ENCODE assay signal across 19 cellular contexts in the genomic region with DNA sequence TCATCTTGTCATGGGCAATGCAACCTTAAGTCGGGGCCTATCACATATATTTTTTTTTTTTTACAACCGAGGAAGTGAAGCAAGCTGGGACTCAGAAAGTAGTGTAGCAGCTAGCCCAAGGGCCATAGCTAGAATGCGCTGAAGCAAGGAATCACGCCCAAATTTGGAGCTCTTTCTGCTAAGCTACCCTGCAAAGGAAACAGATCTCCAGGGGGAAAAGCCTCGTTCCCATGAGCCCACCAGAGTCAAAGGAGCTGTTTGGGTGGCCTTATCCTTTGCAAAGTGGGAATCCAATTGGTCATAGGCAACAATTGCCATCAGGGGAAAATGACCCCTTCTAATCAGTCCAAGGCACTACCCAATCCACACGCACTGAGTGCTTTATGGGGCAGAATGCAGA.
A peak's percentile ranks its signal among the peaks of the same experiment; 100 is the strongest.
DNase-seq lines count a peak whose midpoint lies in the region; ATAC-seq, FAIRE-seq and TF ChIP-seq lines count a peak whose summit lies in the region.
"Had no signal": no experiment of that assay in that cellular context is flagged by ENCODE, and none has a peak within 500 bp of the region (broad histone marks: within the 10 kb centered on the region; RNA-seq: fewer than 3 reads in every experiment).

No MANE protein-coding gene starts in this region.

- H4K20me1 ChIP-seq in BLaER1 (peaks cover 12% of the 10 kb centered on the region; the same call in 1 of the 2 replicates), H1 (replicated peaks in 1 of 2; ENCODE audit: control insufficient read depth in 1 of 2, insufficient read depth in 2 of 2, low read length in 2 of 2) (no peaks in the 10 kb centered on the region)
- H4K20me1 ChIP-seq: BLaER1 treated with 17β-estradiol and CSF1 and Interleukin-3, amounts not matched to agents 10 nM and 100 nM had no signal

- H3K14ac ChIP-seq in H1 (ENCODE audit: insufficient read length), result no peak overlapping the region

- H3K27ac ChIP-seq in BLaER1, result 0 out of 2 replicates have a peak overlapping the region, but pooled peaks have one; percentile 35
- peak overlapping the region; percentile 49 for H3K27ac ChIP-seq in SK-N-MC
- H3K27ac ChIP-seq in H1 (ENCODE audit: low read depth, low read length), result no peak overlapping the region
- H3K27ac ChIP-seq: BLaER1 treated with 17β-estradiol and CSF1 and Interleukin-3, amounts not matched to agents 10 nM and 100 nM; GM23248 had no signal

- no peak for TF ChIP-seq POLR2A in H1 (IDR thresholded peaks at IDR 0.05; ENCODE audit: control extremely low read depth in 1 of 2, low read depth in 2 of 2, low read length in 2 of 2)

- no peaks in the 10 kb centered on the region for H3K27me3 ChIP-seq in BLaER1
- H3K27me3 ChIP-seq in H1 (replicated peaks in 1 of 4; ENCODE audit: control insufficient read depth in 3 of 4, extremely low read depth in 1 of 4, insufficient read depth in 3 of 4, low read length in 3 of 4), result no peaks in the 10 kb centered on the region
- H3K27me3 ChIP-seq: BLaER1 treated with 17β-estradiol and CSF1 and Interleukin-3, amounts not matched to agents 10 nM and 100 nM had no signal

- no peak overlapping the region for H4K91ac ChIP-seq in H1 (replicated peaks; ENCODE audit: insufficient read length, low read length)

- H4K5ac ChIP-seq in H1 (ENCODE audit: insufficient read length, low read depth, low read length), result no peak overlapping the region

- CTCF ChIA-PET in H1 (lab: Charles Lee; ENCODE audit: partially characterized antibody), result interaction anchor here (0.7 to 1.0 kb wide), 3 partner anchors 46 to 533 kb away, joined by 3 read pairs; no protein-coding TSS in a partner anchor

- peak overlapping the region; percentile 33 for H3K4me2 ChIP-seq in BLaER1
- no peak overlapping the region for H3K4me2 ChIP-seq in H1 (ENCODE audit: insufficient read depth in 1 of 2, low read depth in 2 of 2, low read length in 2 of 2)

- no peak for ATAC-seq in HG03571 (IDR thresholded peaks at IDR 0.05; ENCODE audit: unreplicated experiment)
- ATAC-seq: CD8-positive, alpha-beta T cell had no signal

- TF ChIP-seq RAD21 in H1 (IDR thresholded peaks at IDR 0.05 in 1 of 2, conservative IDR thresholded peaks at IDR 0.05 in 1 of 2; ENCODE audit: low read depth in 2 of 2, low read length in 2 of 2), result no peak

- no peak for TF ChIP-seq EP300 in H1 (IDR thresholded peaks at IDR 0.05; ENCODE audit: borderline replicate concordance in 1 of 2, low read depth in 2 of 2, low read length in 2 of 2)

- no peak overlapping the region for H2BK20ac ChIP-seq in H1 (ENCODE audit: low read length)

- peaks cover 89% of the 10 kb centered on the region for H3K4me1 ChIP-seq in BLaER1
- no peaks in the 10 kb centered on the region; a peak in 1 of 7 replicates for H3K4me1 ChIP-seq in H1 (replicated peaks in 1 of 4; ENCODE audit: control insufficient read depth in 3 of 4, insufficient read depth in 4 of 4, low read length in 3 of 4)

- no peak overlapping the region for H3K56ac ChIP-seq in H1 (replicated peaks; ENCODE audit: insufficient read length, low read depth, low read length)

- H2BK12ac ChIP-seq in H1 (ENCODE audit: low read depth, low read length), result no peak overlapping the region

- H2BK5ac ChIP-seq in H1 (ENCODE audit: low read depth, low read length), result no peak overlapping the region

- H2BK15ac ChIP-seq in H1 (ENCODE audit: low read length), result no peak overlapping the region

- POLR2A ChIA-PET in H1 (lab: Charles Lee; ENCODE audit: partially characterized antibody), result no interaction called here

- WGBS in H1 (ENCODE audit: extremely low coverage in 1 of 2, insufficient coverage in 1 of 2, insufficient read length in 1 of 2, insufficient replicate concordance in 2 of 2, low coverage in 1 of 2, low lambda C conversion rate in 2 of 2, missing lambda C conversion rate in 1 of 2), 2 experiments, result 88% methylated on average over 6 of the region's 6 CpGs; no CpG with 5 or more reads in 1 of the 2 experiments

- H3K18ac ChIP-seq in H1 (ENCODE audit: extremely low read depth, low read length), result no peak overlapping the region

- no peak overlapping the region for H2AK5ac ChIP-seq in H1 (ENCODE audit: low read depth, low read length)

- in situ Hi-C loops in GM13977 (cut with MboI; ENCODE audit: low pct_unique_long_range_greater_than_20kb, low sequenced_read_pairs, unreplicated experiment), result no loop called here

- H3K36me3 ChIP-seq in BLaER1 (peaks cover 100% of the 10 kb centered on the region), SK-N-MC (ENCODE audit: insufficient read depth, low read length) (peaks cover 30% of the 10 kb centered on the region; the same call in 1 of the 2 replicates), H1 (ENCODE audit: control insufficient read depth in 2 of 4, insufficient read depth in 4 of 4, low read length in 3 of 4) (no peaks in the 10 kb centered on the region)

- TF ChIP-seq CTCF in H1 (IDR thresholded peaks at IDR 0.05; ENCODE audit: control extremely low read depth in 1 of 3, insufficient read depth in 1 of 3, low read depth in 1 of 3, low read length in 3 of 3) (no peak), GM13977 (IDR thresholded peaks at IDR 0.05; ENCODE audit: extremely low read depth, insufficient read depth, missing control alignments) (no peak)

- no peaks in the 10 kb centered on the region for H3K79me2 ChIP-seq in H1 (ENCODE audit: control insufficient read depth in 1 of 2, insufficient read depth in 2 of 2, low read length in 2 of 2)

- no peak overlapping the region for H4K8ac ChIP-seq in H1 (ENCODE audit: extremely low read depth, insufficient read depth, low read length)

- no peak overlapping the region; the same call in 1 of the 2 replicates for H3K4me3 ChIP-seq in BLaER1
- H3K4me3 ChIP-seq in SK-N-MC, result no peak overlapping the region
- no peak overlapping the region for H3K4me3 ChIP-seq in H1 (ENCODE audit: extremely low read depth in 1 of 4, insufficient read depth in 2 of 4, low read depth in 3 of 4, low read length in 4 of 4)
- H3K4me3 ChIP-seq: GM23248 had no signal

- no peak for FAIRE-seq in H1 (lab: Jason Lieb, UNC)
- FAIRE-seq: G401.6, GM12891, GM18507 had no signal

- no peaks in the 10 kb centered on the region for H3K79me1 ChIP-seq in H1 (ENCODE audit: low read depth, low read length)

- H3K23me2 ChIP-seq in H1 (ENCODE audit: low read depth, low read length), result no peaks in the 10 kb centered on the region

- peaks cover 58% of the 10 kb centered on the region for H3K9me3 ChIP-seq in BLaER1
- peaks cover 4% of the 10 kb centered on the region; the same call in 1 of the 2 replicates for H3K9me3 ChIP-seq in SK-N-MC (ENCODE audit: low read depth, low read length)
- peaks cover 0 to 8% of the 10 kb centered on the region in 2 experiments; a peak in 2 of 4 replicates for H3K9me3 ChIP-seq in H1 (ENCODE audit: insufficient read depth in 2 of 2, low read depth in 1 of 2, low read length in 1 of 2)

- H2BK120ac ChIP-seq in H1 (replicated peaks; ENCODE audit: low read depth, low read length), result no peak overlapping the region

- H3K23ac ChIP-seq in H1 (ENCODE audit: insufficient read length), result no peak overlapping the region

- no peak overlapping the region for H3K4ac ChIP-seq in H1 (replicated peaks; ENCODE audit: insufficient read length, low read depth, low read length)

- no peak for DNase-seq in SK-N-MC (ENCODE audit: low read depth, low spot score)
- no peak for DNase-seq in H1 (ENCODE audit: low read depth in 1 of 2, low spot score in 2 of 2)
- peak; percentile 49 for DNase-seq in left kidney (ENCODE audit: low read depth, low spot score)
- no peak for DNase-seq in iPS-NIHi7 (ENCODE audit: extremely low spot score)
- DNase-seq in GM13977 (ENCODE audit: low spot score), result no peak
- no peak for DNase-seq in HUDEP-2 (lab: John Stamatoyannopoulos, UW; ENCODE audit: unreplicated experiment in 76 of 76)
- DNase-seq: 8988T; Calu3; CD8-positive, alpha-beta T cell; DMS53; DND-41; GM23248; H9 had no signal

- H3K9ac ChIP-seq in BLaER1 (no peak overlapping the region), SK-N-MC (ENCODE audit: insufficient read length) (no peak overlapping the region), H1 (replicated peaks in 1 of 4; ENCODE audit: extremely low read depth in 1 of 4, low read depth in 3 of 4, low read length in 3 of 4) (no peak overlapping the region)
- H3K9ac ChIP-seq: BLaER1 treated with 17β-estradiol and CSF1 and Interleukin-3, amounts not matched to agents 10 nM and 100 nM; GM23248 had no signal

- no peak overlapping the region for H2AFZ ChIP-seq in H1 (ENCODE audit: low read length)
- H2AFZ ChIP-seq: GM23248 had no signal

TF ChIP-seq in H1, 55 proteins besides CTCF, POLR2A, EP300 and RAD21:
- TF ChIP-seq TBP (IDR thresholded peaks at IDR 0.05; ENCODE audit: low read depth, low read length), result no peak
- TF ChIP-seq SRF (IDR thresholded peaks at IDR 0.05; ENCODE audit: low read depth, low read length), result peak; percentile 68
